Comparison of ENCODE assay signal across 8 cellular contexts in the genomic region with DNA sequence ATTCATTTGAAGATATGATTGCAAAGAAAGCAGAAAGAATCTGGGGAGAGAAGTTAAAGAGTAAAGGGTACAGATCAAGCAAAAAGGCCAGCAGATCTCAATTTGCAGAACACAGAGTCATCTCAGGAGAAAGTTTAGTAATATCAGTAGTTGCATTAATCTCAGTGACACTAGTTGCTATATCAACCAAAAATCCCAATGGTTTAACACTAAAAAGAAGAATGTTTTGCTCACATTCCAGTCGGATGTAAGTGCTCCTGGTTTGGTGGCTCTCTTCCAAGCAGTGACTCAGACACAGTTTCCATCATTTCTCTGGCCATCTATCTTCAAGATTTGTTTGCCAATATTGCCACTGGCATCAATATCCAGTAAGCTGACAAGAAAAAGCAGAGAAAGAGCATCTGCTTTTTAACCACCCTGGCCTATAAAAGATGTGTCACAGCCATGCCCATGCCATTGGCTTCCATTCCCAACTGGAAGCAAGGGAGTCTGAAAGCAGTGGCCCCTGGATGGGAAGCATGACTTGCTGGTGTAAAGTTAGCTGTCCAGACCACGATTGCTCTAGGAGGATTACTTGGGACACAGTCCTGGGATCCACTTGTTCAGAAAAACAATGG. TPM values are rescaled to one million over a fixed set of nuclear protein-coding genes. Genes with fewer than 3 reads are reported as not detected.
DNase-seq lines count a peak whose midpoint lies in the region; ATAC-seq and TF ChIP-seq lines count a peak whose summit lies in the region.

No MANE protein-coding gene starts in this region.

- intact Hi-C loops in Calu3 (cut with micrococcal nuclease; ENCODE audit: unreplicated experiment): no loop called here
- intact Hi-C loops in heart right ventricle (cut with DNase I): no loop called here

- CTCF ChIA-PET in Calu3 (lab: Charles Lee): no interaction called here

- H3K27ac ChIP-seq in caudate nucleus (ENCODE audit: low read depth, low read length) (no peak overlapping the region), heart right ventricle (no peak overlapping the region)

- ATAC-seq in GM18508 (IDR thresholded peaks at IDR 0.05; ENCODE audit: insufficient read depth, unreplicated experiment): peak; percentile 81
- peak; percentile 71 for ATAC-seq in GM21737 (IDR thresholded peaks at IDR 0.05; ENCODE audit: unreplicated experiment)
- peak; percentile 53 for ATAC-seq in HG03558 (IDR thresholded peaks at IDR 0.05; ENCODE audit: extremely low read depth, unreplicated experiment)
- ATAC-seq in heart right ventricle: no peak

- BruUV-seq in Calu3 (replicated peaks; lab: Mats Ljungman, UMichigan): no TSS peak

- no peaks in the 10 kb centered on the region for H3K4me1 ChIP-seq in heart right ventricle

- no peaks in the 10 kb centered on the region for H3K9me3 Mint-ChIP-seq in Calu3 (ENCODE audit: low read depth, unreplicated experiment)

- H3K27ac Mint-ChIP-seq in Calu3 (ENCODE audit: unreplicated experiment): no peak overlapping the region

- no peak overlapping the region for H3K4me3 Mint-ChIP-seq in Calu3 (ENCODE audit: low read depth, unreplicated experiment)

- H3K36me3 ChIP-seq in heart right ventricle: no peaks in the 10 kb centered on the region

- no peak for TF ChIP-seq CTCF in Calu3 (IDR thresholded peaks at IDR 0.05; ENCODE audit: unreplicated experiment)
- no peak for TF ChIP-seq CTCF in heart right ventricle (IDR thresholded peaks at IDR 0.05)

- WGBS in heart right ventricle, 2 donors: 53 to 57% methylated on average over 2 of the region's 2 CpGs

- no peaks in the 10 kb centered on the region for H3K4me1 Mint-ChIP-seq in Calu3 (ENCODE audit: low read depth, unreplicated experiment)

- no peaks in the 10 kb centered on the region for H3K36me3 Mint-ChIP-seq in Calu3 (ENCODE audit: insufficient read depth, unreplicated experiment)

- peak; percentile 83 for DNase-seq in iris pigment epithelial cell (ENCODE audit: low read depth)
- no peak for DNase-seq in Calu3
- no peak for DNase-seq in caudate nucleus (lab: John Stamatoyannopoulos, UW)
- DNase-seq in heart right ventricle: no peak
- no peak for DNase-seq in NCI-H345 (lab: John Stamatoyannopoulos, UW)

- peaks cover 0 to 9% (median 0%) of the 10 kb centered on the region in 7 donors for H3K27me3 ChIP-seq in heart right ventricle

- no peak overlapping the region for H3K4me3 ChIP-seq in heart right ventricle

- no peaks in the 10 kb centered on the region for H3K9me3 ChIP-seq in heart right ventricle

- H3K27me3 Mint-ChIP-seq in Calu3 (ENCODE audit: unreplicated experiment): peaks cover 68% of the 10 kb centered on the region

RNA-seq across cellular contexts. Expression of a gene that starts 45.5 kb away (rescaled TPM):
- total RNA-seq in Calu3 (2022) (not detected in 2 replicates), heart right ventricle (1 to 10 TPM in 1 of 10 donors, under 1 TPM in 3, not detected in 6; 0.42 to 1.8 (median 0.58) TPM)
- polyA plus RNA-seq in heart right ventricle: under 1 TPM; 0.03 to 0.66 TPM

RNA-seq across cellular contexts. Expression of a gene that starts 49.3 kb away (rescaled TPM):
- not detected in 2 replicates for total RNA-seq in Calu3 (2022)
- total RNA-seq in heart right ventricle: 1 to 10 TPM in 7 of 10 donors, under 1 TPM in 3; 0.81 to 3.6 (median 1.9) TPM
- 1 to 10 TPM; 2.9 to 4.3 TPM for polyA plus RNA-seq in heart right ventricle

Comparison
In these comparisons a context has a peak if more than half of its experiments do, and no peak if none do; other contexts are left out.
1. ATAC-seq: peak in GM18508 (single experiment), GM21737 (single experiment) and HG03558 (single experiment); none in heart right ventricle (0 of 8).